ENCODE assay signal across 8 cellular contexts in the genomic region with DNA sequence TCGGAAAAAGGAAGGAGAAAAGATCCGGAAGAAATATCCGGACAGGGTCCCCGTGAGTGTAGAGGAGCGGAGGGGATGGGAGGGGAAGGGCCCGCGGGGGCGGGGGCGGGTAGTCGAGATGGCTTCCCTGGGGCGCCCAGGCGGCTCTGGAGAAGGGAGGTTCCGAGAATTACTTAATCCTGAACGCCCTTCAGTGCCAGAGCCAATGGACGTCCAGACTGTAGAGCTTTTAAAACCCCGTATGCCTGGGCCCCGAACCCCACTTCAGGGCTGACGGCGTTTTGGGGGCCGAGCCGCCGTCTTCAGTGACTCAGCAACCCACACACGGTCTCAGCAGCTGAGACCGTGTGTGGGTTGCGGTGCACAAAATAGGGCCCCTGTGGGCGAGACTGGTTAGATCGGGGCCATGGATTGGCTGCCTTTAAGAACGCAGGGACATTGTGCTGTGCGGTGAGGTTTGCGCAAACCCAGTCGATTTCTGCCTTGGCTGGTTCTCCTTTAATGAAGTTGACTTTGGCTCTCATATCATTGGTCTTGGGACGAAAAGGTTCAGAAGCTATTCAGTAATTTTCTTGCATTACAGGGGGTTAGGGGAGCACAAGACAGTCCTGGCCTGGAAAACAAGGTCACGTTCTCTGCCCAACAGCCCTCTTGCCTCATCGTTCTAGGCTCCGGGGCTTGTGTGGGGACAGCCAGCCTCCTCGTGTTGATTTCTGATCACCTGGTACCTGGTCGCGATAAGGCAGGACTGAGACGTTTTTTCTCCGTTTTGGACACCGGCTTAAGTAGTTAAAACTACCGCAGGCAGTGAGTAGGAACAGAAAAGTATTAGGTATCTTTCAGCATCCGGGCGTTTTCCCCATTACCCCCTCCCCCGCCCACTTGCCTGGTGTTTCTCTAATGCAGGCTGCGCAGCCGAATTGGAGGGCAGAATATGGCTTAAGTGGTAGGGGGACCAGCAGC. TPM values are rescaled to one million over a fixed set of nuclear protein-coding genes. Genes with fewer than 3 reads are reported as not detected.
DNase-seq lines count a peak whose midpoint lies in the region; ATAC-seq and TF ChIP-seq lines count a peak whose summit lies in the region.

No MANE protein-coding gene starts in this region.

- H3K4me3 ChIP-seq in BLaER1 (peak overlapping the region; percentile 81), HUES6 (ENCODE audit: low read depth, low read length) (peak overlapping the region; percentile 84), heart left ventricle (peak overlapping the region; percentile 65 to 89 (median 80)), parathyroid adenoma (ENCODE audit: low read depth, low read length) (peak overlapping the region; percentile 83), thyroid gland (replicated peaks in 1 of 3) (peak overlapping the region; percentile 60 to 83 (median 75))

- TF ChIP-seq POLR2A in heart left ventricle (IDR thresholded peaks at IDR 0.05): peak; percentile 11 to 63
- TF ChIP-seq POLR2A in thyroid gland (IDR thresholded peaks at IDR 0.05): no peak

- intact Hi-C loops in heart left ventricle (cut with DNase I) (loop anchor here in 7 of 10 donors (2.0 to 10.0 kb wide), 6 partner anchors 149 to 511 kb away; a partner anchor contains a TSS), thyroid gland (cut with DNase I) (no loop called here)

- H3K9ac ChIP-seq in BLaER1 (peak overlapping the region; percentile 78), HUES6 (ENCODE audit: low read length) (peak overlapping the region; percentile 92), parathyroid adenoma (peak overlapping the region; percentile 97)

- peak overlapping the region; percentile 97 for H2AFZ ChIP-seq in parathyroid adenoma

- no peaks in the 10 kb centered on the region; the same call in 1 of the 2 replicates for H3K27me3 ChIP-seq in BLaER1
- H3K27me3 ChIP-seq in HUES6 (ENCODE audit: control insufficient read depth, insufficient read depth, low read length): no peaks in the 10 kb centered on the region
- H3K27me3 ChIP-seq in heart left ventricle: no peaks in the 10 kb centered on the region
- H3K27me3 ChIP-seq in parathyroid adenoma (ENCODE audit: control insufficient read depth, insufficient read depth, low read length): no peaks in the 10 kb centered on the region
- H3K27me3 ChIP-seq in thyroid gland: no peaks in the 10 kb centered on the region

- peak overlapping the region; percentile 92 for H3K4me2 ChIP-seq in BLaER1
- H3K4me2 ChIP-seq in parathyroid adenoma (ENCODE audit: low read length): peak overlapping the region; percentile 97

- no peak overlapping the region for H3K27ac ChIP-seq in BLaER1
- peak overlapping the region; percentile 96 for H3K27ac ChIP-seq in HUES6 (ENCODE audit: low read depth, low read length)
- peak overlapping the region; percentile 95 to 100 (median 98) for H3K27ac ChIP-seq in heart left ventricle
- H3K27ac ChIP-seq in parathyroid adenoma: peak overlapping the region; percentile 99
- H3K27ac ChIP-seq in thyroid gland: peak overlapping the region; percentile 99 to 100 (median 99)

- H3K36me3 ChIP-seq in BLaER1: peaks cover 2% of the 10 kb centered on the region; the same call in 1 of the 2 replicates
- peaks cover 6% of the 10 kb centered on the region for H3K36me3 ChIP-seq in HUES6 (ENCODE audit: control insufficient read depth, insufficient read depth, low read length)
- peaks cover 0 to 25% (median 13%) of the 10 kb centered on the region in 9 donors for H3K36me3 ChIP-seq in heart left ventricle
- no peaks in the 10 kb centered on the region for H3K36me3 ChIP-seq in parathyroid adenoma (ENCODE audit: control insufficient read depth, insufficient read depth, low read length)
- peaks cover 4 to 7% of the 10 kb centered on the region in 2 donors for H3K36me3 ChIP-seq in thyroid gland

- 1 to 2% (median 1%) methylated on average over 41 to 47 of the region's 47 CpGs for WGBS in heart left ventricle, 4 donors
- WGBS in thyroid gland, 2 donors: 1% methylated on average over 39 to 43 of the region's 47 CpGs

- TF ChIP-seq CTCF in heart left ventricle (IDR thresholded peaks at IDR 0.05) (no peak), parathyroid adenoma (IDR thresholded peaks at IDR 0.05) (no peak), thyroid gland (IDR thresholded peaks at IDR 0.05) (no peak)

- 0 out of 2 replicates have a peak, but pooled peaks cover 19% of the 10 kb centered on the region for H4K20me1 ChIP-seq in BLaER1

- peak; percentile 57 for ATAC-seq in GM19395 (IDR thresholded peaks at IDR 0.05; ENCODE audit: unreplicated experiment)
- peak; percentile 16 to 68 (median 58) for ATAC-seq in heart left ventricle

- H3K9me3 ChIP-seq in BLaER1 (no peaks in the 10 kb centered on the region), HUES6 (ENCODE audit: control insufficient read depth, insufficient read depth, low read depth, low read length) (no peaks in the 10 kb centered on the region), heart left ventricle (no peaks in the 10 kb centered on the region), parathyroid adenoma (ENCODE audit: control insufficient read depth, low read length) (no peaks in the 10 kb centered on the region), thyroid gland (no peaks in the 10 kb centered on the region)

- DNase-seq in SW480 (ENCODE audit: low spot score) (peak; percentile 85), heart left ventricle (peak; percentile 75 to 86 (median 77)), thyroid gland (peak; percentile 70 to 72)
- peak; percentile 57 for DNase-seq in activated naive CD8-positive, alpha-beta T cell treated with anti-CD3 and anti-CD28 coated beads, Interleukin-2, amount 50 U/mL, for 16 hours (ENCODE audit: low read depth, low spot score)

- H3K4me1 ChIP-seq in BLaER1 (peaks cover 20% of the 10 kb centered on the region), HUES6 (ENCODE audit: control insufficient read depth, insufficient read depth, low read length) (peaks cover 12% of the 10 kb centered on the region), heart left ventricle (peaks cover 4 to 46% (median 29%) of the 10 kb centered on the region in 12 donors), parathyroid adenoma (peaks cover 10% of the 10 kb centered on the region), thyroid gland (peaks cover 13 to 14% of the 10 kb centered on the region in 2 donors)

- peaks cover 16% of the 10 kb centered on the region for H3K79me2 ChIP-seq in parathyroid adenoma

RNA-seq across cellular contexts. Expression of a gene that starts 0.8 kb away (rescaled TPM):
- total RNA-seq in heart left ventricle (100 to 1,000 TPM; 212 to 790 (median 297) TPM), thyroid gland (100 to 1,000 TPM; 115 to 216 (median 148) TPM)
- polyA plus RNA-seq in heart left ventricle: 100 to 1,000 TPM; 126 to 258 TPM

RNA-seq across cellular contexts. Expression of a gene that starts 34.6 kb away (rescaled TPM):
- total RNA-seq in heart left ventricle (under 1 TPM in 1 of 9 donors, not detected in 8; 0.53 TPM), thyroid gland (not detected)
- under 1 TPM in 1 of 2 donors, not detected in 1; 0.03 TPM for polyA plus RNA-seq in heart left ventricle

RNA-seq across cellular contexts. Expression of a gene that starts 41.5 kb away (rescaled TPM):
- total RNA-seq in heart left ventricle (1 to 10 TPM in 2 of 9 donors, under 1 TPM in 5, not detected in 2; 0.34 to 1.6 (median 0.81) TPM), thyroid gland (1 to 10 TPM in 2 of 4 donors, under 1 TPM in 2; 0.33 to 2.4 (median 0.87) TPM)
- polyA plus RNA-seq in heart left ventricle: under 1 TPM; 0.07 to 0.38 TPM

Comparison
In these comparisons a context has a peak if more than half of its experiments do, and no peak if none do; other contexts are left out.
1. POLR2A ChIP-seq: peak in heart left ventricle (2 of 2); none in thyroid gland (0 of 2).
2. Peak in every context shown above with its lines, with median percentiles within 50 percentile points of each other: H3K4me3 ChIP-seq, H3K9ac ChIP-seq and DNase-seq.